ENCODE assay signal across 31 cellular contexts in genomic region chr2:65622951-65623525, GRCh38.
"Had no signal": no experiment of that assay in that cellular context is flagged by ENCODE, and none has a peak within 500 bp of the region (broad histone marks: within the 10 kb centered on the region; RNA-seq: fewer than 3 reads in every experiment).

No MANE protein-coding gene starts in this region.

- H3K4me1 ChIP-seq: gastroesophageal sphincter, pancreas, psoas muscle, stomach, thyroid gland, upper lobe of left lung had no signal

- H3K4me3 ChIP-seq: coronary artery, dorsolateral prefrontal cortex, gastroesophageal sphincter, hepatocyte, pancreas, psoas muscle, sigmoid colon, smooth muscle cell, stomach, thyroid gland, upper lobe of left lung had no signal

- H3K9me3 ChIP-seq: pancreas, psoas muscle, sigmoid colon, thyroid gland had no signal

- H3K27ac ChIP-seq: brain microvascular endothelial cell, coronary artery, dorsolateral prefrontal cortex, gastroesophageal sphincter, hepatocyte, pancreas, psoas muscle, stomach, thyroid gland, upper lobe of left lung, WERI-Rb-1 had no signal

- H3K4me1 Mint-ChIP-seq: neural crest cell had no signal

- H3K4me2 ChIP-seq: hepatocyte, smooth muscle cell had no signal

- H2AFZ ChIP-seq: hepatocyte had no signal

- H3K27me3 ChIP-seq: brain microvascular endothelial cell, gastroesophageal sphincter, hepatocyte, pancreas, sigmoid colon, stomach, thyroid gland, upper lobe of left lung had no signal

- H3K27ac Mint-ChIP-seq: activated naive CD8-positive, alpha-beta T cell treated with anti-CD3 and anti-CD28 coated beads for 36 hours; stimulated activated naive B cell treated with anti-CD40 and anti-IgM and Interleukin-4, amounts not matched to agents 10 μg/mL and 1 μg/mL and 100 μg/mL, for 72 hours; T-helper 17 cell had no signal

- H3K4me3 Mint-ChIP-seq: activated naive CD8-positive, alpha-beta T cell treated with anti-CD3 and anti-CD28 coated beads for 36 hours; neural crest cell; stimulated activated naive B cell treated with anti-CD40 and anti-IgM and Interleukin-4, amounts not matched to agents 10 μg/mL and 1 μg/mL and 100 μg/mL, for 72 hours; T-helper 17 cell had no signal

- H3K36me3 ChIP-seq: brain microvascular endothelial cell, gastroesophageal sphincter, pancreas, sigmoid colon, stomach, thyroid gland, upper lobe of left lung, WERI-Rb-1 had no signal

- H3K9me3 Mint-ChIP-seq: activated naive CD8-positive, alpha-beta T cell treated with anti-CD3 and anti-CD28 coated beads for 36 hours; neural crest cell; stimulated activated naive B cell treated with anti-CD40 and anti-IgM and Interleukin-4, amounts not matched to agents 10 μg/mL and 1 μg/mL and 100 μg/mL, for 72 hours had no signal

- H3K36me3 Mint-ChIP-seq: activated naive CD8-positive, alpha-beta T cell treated with anti-CD3 and anti-CD28 coated beads for 36 hours; stimulated activated naive B cell treated with anti-CD40 and anti-IgM and Interleukin-4, amounts not matched to agents 10 μg/mL and 1 μg/mL and 100 μg/mL, for 72 hours had no signal

- ATAC-seq: activated CD4-positive, CD25-positive, alpha-beta regulatory T cell treated with anti-CD3 and anti-CD28 coated beads, Interleukin-2, amount 50 U/mL, for 24 hours; gastroesophageal sphincter; left ventricle myocardium superior; pancreas; psoas muscle; T-helper 17 cell had no signal

- DNase-seq: activated CD4-positive, alpha-beta T cell treated with anti-CD3 and anti-CD28 coated beads for 48 hours; activated CD4-positive, alpha-beta T cell treated with anti-CD3 and anti-CD28 coated beads, Interleukin-2, amount 50 U/mL, for 48 hours; activated CD8-positive, alpha-beta memory T cell treated with anti-CD3 and anti-CD28 coated beads for 24 hours; activated effector memory CD4-positive, alpha-beta T cell treated with Interleukin-2 at 50 U/mL for 16 hours; activated naive CD4-positive, alpha-beta T cell treated with Interleukin-2 at 50 U/mL for 16 hours; activated naive CD8-positive, alpha-beta T cell treated with anti-CD3 and anti-CD28 coated beads for 36 hours; amniotic stem cell; brain microvascular endothelial cell; dorsolateral prefrontal cortex; effector memory CD4-positive, alpha-beta T cell; left cardiac atrium; left ventricle myocardium superior; pancreas; psoas muscle; sigmoid colon; stimulated activated CD4-positive, alpha-beta T cell treated with anti-CD3 and anti-CD28 coated beads, Interleukin-1b, Interleukin-23, amount 100 ng/mL, for 48 hours; stimulated activated CD4-positive, alpha-beta T cell treated with anti-CD3 and anti-CD28 coated beads, Interleukin-4, amount 100 ng/mL, for 4 hours; stimulated activated CD8-positive, alpha-beta memory T cell treated with anti-CD3 and anti-CD28 coated beads, Interleukin-4, amount 100 ng/mL, for 48 hours; stimulated activated naive B cell treated with anti-CD40 and anti-IgM and Interleukin-4, amounts not matched to agents 10 μg/mL and 1 μg/mL and 100 μg/mL, for 72 hours; stomach; T-helper 17 cell; T1000; thyroid gland; upper lobe of left lung; WERI-Rb-1 had no signal
